8 cellular contexts compared by ENCODE assay signal in genomic region chr7:111953611-111954010, GRCh38.
DNase-seq lines count a peak whose midpoint lies in the region; ATAC-seq and TF ChIP-seq lines count a peak whose summit lies in the region.

No MANE protein-coding gene starts in this region.

- no peaks in the 10 kb centered on the region for H3K9me2 ChIP-seq in PC-3 (replicated peaks; ENCODE audit: low read length)

- ATAC-seq in HG02759 (IDR thresholded peaks at IDR 0.05; ENCODE audit: unreplicated experiment) (peak; percentile 59), PC-3 (peak; percentile 77), gastroesophageal sphincter (no peak), GM19395 (IDR thresholded peaks at IDR 0.05; ENCODE audit: unreplicated experiment) (no peak), HG02678 (IDR thresholded peaks at IDR 0.05; ENCODE audit: unreplicated experiment) (no peak)

- no peak overlapping the region for H3K4me2 ChIP-seq in PC-3 (ENCODE audit: low read length)

- H3K4me3 ChIP-seq in PC-3 (ENCODE audit: low read length): no peak overlapping the region
- H3K4me3 ChIP-seq in gastroesophageal sphincter: no peak overlapping the region

- no peaks in the 10 kb centered on the region for H3F3A ChIP-seq in PC-3 (ENCODE audit: low read length, unreplicated experiment)

- POLR2A ChIA-PET in PC-3 (lab: Charles Lee; ENCODE audit: unreplicated experiment): no interaction called here

- H2AFZ ChIP-seq in PC-3 (ENCODE audit: low read length): no peak overlapping the region

- no peaks in the 10 kb centered on the region for H3K9me3 ChIP-seq in PC-3 (ENCODE audit: low read length)
- H3K9me3 ChIP-seq in gastroesophageal sphincter: no peaks in the 10 kb centered on the region

- DNase-seq in COR-L47 (lab: John Stamatoyannopoulos, UW): peak; percentile 35
- DNase-seq in PC-3: peak; percentile 48
- peak; percentile 22 to 67 for DNase-seq in hippocampal formation (lab: John Stamatoyannopoulos, UW)
- no peak for DNase-seq in 8988T

- H3K27me3 ChIP-seq in PC-3 (ENCODE audit: low read length) (no peaks in the 10 kb centered on the region), gastroesophageal sphincter (no peaks in the 10 kb centered on the region)

- intact Hi-C loops in PC-3 (cut with micrococcal nuclease): loop anchor here (1.0 kb wide), 1 partner anchor 462 kb away; no protein-coding TSS in a partner anchor

- no peak for TF ChIP-seq POLR2A in gastroesophageal sphincter (IDR thresholded peaks at IDR 0.05)

- no peak overlapping the region for H3K9ac ChIP-seq in PC-3 (ENCODE audit: low read length)

- no peaks in the 10 kb centered on the region for H3K36me3 ChIP-seq in PC-3 (ENCODE audit: low read depth, low read length)
- H3K36me3 ChIP-seq in gastroesophageal sphincter: no peaks in the 10 kb centered on the region

- CTCF ChIA-PET in PC-3 (lab: Charles Lee): no interaction called here

- peak; percentile 25; the same call in 1 of the 2 replicates for TF ChIP-seq CTCF in PC-3 (conservative IDR thresholded peaks at IDR 0.05; ENCODE audit: low read depth, low read length)
- peak in 1 of 4 experiments; percentile 13 for TF ChIP-seq CTCF in gastroesophageal sphincter (IDR thresholded peaks at IDR 0.05)

- TF ChIP-seq EP300 in gastroesophageal sphincter (IDR thresholded peaks at IDR 0.05): no peak

- H3K27ac ChIP-seq in PC-3 (ENCODE audit: low read length) (no peak overlapping the region), gastroesophageal sphincter (no peak overlapping the region)

- no peaks in the 10 kb centered on the region for H3K79me2 ChIP-seq in PC-3 (ENCODE audit: low read length)

- 0 to 38% methylated on average over 1 of the region's 1 CpG for WGBS in gastroesophageal sphincter (ENCODE audit: low coverage in 1 of 2), 2 donors

- no peaks in the 10 kb centered on the region for H4K20me1 ChIP-seq in PC-3 (ENCODE audit: low read length)

- H3K4me1 ChIP-seq in PC-3 (ENCODE audit: insufficient read depth, low read length): peaks cover 20% of the 10 kb centered on the region
- peaks cover 0 to under 1% (median 0%) of the 10 kb centered on the region in 3 donors for H3K4me1 ChIP-seq in gastroesophageal sphincter

- no TSS peak for BruUV-seq in PC-3 (replicated peaks; lab: Mats Ljungman, UMichigan)

Comparison
In these comparisons a context has a peak if more than half of its experiments do, and no peak if none do; other contexts are left out.
1. ATAC-seq: peak in HG02759 (single experiment) and PC-3 (single experiment); none in gastroesophageal sphincter (single experiment), GM19395 (single experiment) and HG02678 (single experiment).